ENCODE assay signal across 9 cellular contexts in genomic region chr21:37208741-37209225, GRCh38. TPM values are rescaled to one million over a fixed set of nuclear protein-coding genes. Genes with fewer than 3 reads are reported as not detected.
DNase-seq lines count a peak whose midpoint lies in the region; ATAC-seq and TF ChIP-seq lines count a peak whose summit lies in the region.
"Had no signal": no experiment of that assay in that cellular context is flagged by ENCODE, and none has a peak within 500 bp of the region (broad histone marks: within the 10 kb centered on the region; RNA-seq: fewer than 3 reads in every experiment).

No MANE protein-coding gene starts in this region.

- TF ChIP-seq CTCF in heart right ventricle (IDR thresholded peaks at IDR 0.05) = no peak

- peak overlapping the region in 9 of 10 donors; percentile 55 to 96 (median 91) for H3K27ac ChIP-seq in heart right ventricle

- peak overlapping the region in 2 of 10 donors; percentile 33 to 42 for H3K4me3 ChIP-seq in heart right ventricle

- 64 to 67% methylated on average over 15 of the region's 15 CpGs for WGBS in heart right ventricle, 2 donors

- peaks cover 7 to 45% (median 23%) of the 10 kb centered on the region in 9 donors for H3K4me1 ChIP-seq in heart right ventricle

- peaks cover 0 to 7% (median 0%) of the 10 kb centered on the region in 11 donors for H3K9me3 ChIP-seq in heart right ventricle
- H3K9me3 ChIP-seq: ascending aorta had no signal

- no peaks in the 10 kb centered on the region for H3K27me3 ChIP-seq in heart right ventricle
- H3K27me3 ChIP-seq: ascending aorta had no signal

- intact Hi-C loops in heart right ventricle (cut with DNase I) = loop anchor here in 1 of 10 donors (5.0 kb wide), 1 partner anchor 159 kb away; the partner anchor contains the start of gene DYRK1A

- DNase-seq in ACHN (peak; percentile 35), heart right ventricle (peak; percentile 36 to 44), NOMO-1 treated with DMSO at 0.1 percent for 48 hours (lab: John Stamatoyannopoulos, UW; ENCODE audit: unreplicated experiment) (no peak), NCI-H187 (lab: John Stamatoyannopoulos, UW) (no peak), NCI-H2196 (lab: John Stamatoyannopoulos, UW; ENCODE audit: unreplicated experiment) (no peak), iPS-NIHi7 (ENCODE audit: extremely low spot score) (no peak)

- H3K36me3 ChIP-seq in heart right ventricle = peaks cover 0 to 4% (median 0%) of the 10 kb centered on the region in 9 donors
- H3K36me3 ChIP-seq: ascending aorta had no signal

- ATAC-seq in GM19372 (IDR thresholded peaks at IDR 0.05; ENCODE audit: low read depth, unreplicated experiment) (peak; percentile 27), HG03135 (IDR thresholded peaks at IDR 0.05; ENCODE audit: unreplicated experiment) (peak; percentile 26), heart right ventricle (peak; percentile 43 to 78 (median 70))

- in situ Hi-C loops in ACHN (cut with HindIII; ENCODE audit: low pct_ligation_motif_present, low pct_unique_long_range_greater_than_20kb, low sequenced_read_pairs) = no loop called here

RNA-seq across cellular contexts. Expression of gene VPS26C, which starts 58.4 kb away (rescaled TPM):
- 10 to 100 TPM; 37.6 to 57.5 (median 47.0) TPM for total RNA-seq in heart right ventricle
- 10 to 100 TPM; 22.3 to 27.6 TPM for polyA plus RNA-seq in heart right ventricle

Comparison
In these comparisons a context has a peak if more than half of its experiments do, and no peak if none do; other contexts are left out.
1. DNase-seq: peak in ACHN (single experiment) and heart right ventricle (2 of 2); none in NOMO-1 treated with DMSO at 0.1 percent for 48 hours (single experiment), NCI-H187 (0 of 2), NCI-H2196 (single experiment) and iPS-NIHi7 (single experiment).
2. Peak in every context shown above with its lines, with median percentiles within 50 percentile points of each other: ATAC-seq.